In genomic region chr2:3904061-3904460, GRCh38 we compare ENCODE assay signal across 39 cellular contexts.
"Had no signal": no experiment of that assay in that cellular context is flagged by ENCODE, and none has a peak within 500 bp of the region (broad histone marks: within the 10 kb centered on the region; RNA-seq: fewer than 3 reads in every experiment).

No MANE protein-coding gene starts in this region.

- H3K4me1 Mint-ChIP-seq: activated naive CD4-positive, alpha-beta T cell treated with anti-CD3 and anti-CD28 coated beads, Interleukin-2, amount 10 ng/mL, durations not matched to agents 7 days and 5 days; activated naive CD4-positive, alpha-beta T cell treated with anti-CD3 and anti-CD28 coated beads, Interleukin-2, amount 50 U/mL, for 24 hours; activated naive CD8-positive, alpha-beta T cell treated with anti-CD3 and anti-CD28 coated beads for 36 hours; activated naive CD8-positive, alpha-beta T cell treated with anti-CD3 and anti-CD28 coated beads, Interleukin-2, amount 10 ng/mL, durations not matched to agents 7 days and 5 days; activated naive CD8-positive, alpha-beta T cell treated with anti-CD3 and anti-CD28 coated beads, Interleukin-2, amount 50 U/mL, for 24 hours; activated T-helper 17 cell treated with anti-CD3 and anti-CD28 coated beads, Interleukin-2, amount 50 U/mL, for 72 hours; central memory CD8-positive, alpha-beta T cell had no signal

- DNase-seq: activated effector memory CD4-positive, alpha-beta T cell treated with anti-CD3 and anti-CD28 coated beads, Interleukin-2, amount 50 U/mL, for 16 hours; activated effector memory CD4-positive, alpha-beta T cell treated with Interleukin-2 at 50 U/mL for 16 hours; activated gamma-delta T cell; activated gamma-delta T cell treated with Interleukin-2 at 50 U/mL for 16 hours; activated naive CD4-positive, alpha-beta T cell; activated naive CD4-positive, alpha-beta T cell treated with anti-CD3 and anti-CD28 coated beads for 36 hours; activated naive CD4-positive, alpha-beta T cell treated with anti-CD3 and anti-CD28 coated beads, Interleukin-2, amount 10 ng/mL, durations not matched to agents 7 days and 5 days; activated naive CD4-positive, alpha-beta T cell treated with anti-CD3 and anti-CD28 coated beads, Interleukin-2, amount 50 U/mL, for 16 hours; activated naive CD4-positive, alpha-beta T cell treated with Interleukin-2 at 50 U/mL for 16 hours; activated naive CD8-positive, alpha-beta T cell treated with anti-CD3 and anti-CD28 coated beads for 36 hours; activated naive CD8-positive, alpha-beta T cell treated with anti-CD3 and anti-CD28 coated beads, Interleukin-2, amount 10 ng/mL, durations not matched to agents 7 days and 5 days; activated naive CD8-positive, alpha-beta T cell treated with anti-CD3 and anti-CD28 coated beads, Interleukin-2, amount 50 U/mL, for 24 hours; activated T-cell treated with anti-CD3 and anti-CD28 coated beads, Interleukin-2, amount 50 U/mL, for 24 hours; activated T-cell treated with anti-CD3 and anti-CD28 coated beads, Interleukin-2, amount 50 U/mL, for 4 hours; activated T-cell treated with anti-CD3 and anti-CD28 coated beads, Interleukin-2, amount 50 U/mL, for 48 hours; activated T-cell treated with anti-CD3 and anti-CD28 coated beads, Interleukin-2, amount 50 U/mL, for 72 hours; adrenal gland; amniotic stem cell; amygdala; anterior cingulate cortex; aorta; body of pancreas; brain microvascular endothelial cell; caudate nucleus; central memory CD4-positive, alpha-beta T cell; cerebellar nuclear complex had no signal

- H3K4me3 Mint-ChIP-seq: activated naive CD4-positive, alpha-beta T cell treated with anti-CD3 and anti-CD28 coated beads for 36 hours; activated naive CD4-positive, alpha-beta T cell treated with anti-CD3 and anti-CD28 coated beads, Interleukin-2, amount 10 ng/mL, durations not matched to agents 7 days and 5 days; activated naive CD4-positive, alpha-beta T cell treated with anti-CD3 and anti-CD28 coated beads, Interleukin-2, amount 50 U/mL, for 24 hours; activated naive CD8-positive, alpha-beta T cell; activated naive CD8-positive, alpha-beta T cell treated with anti-CD3 and anti-CD28 coated beads for 36 hours; activated naive CD8-positive, alpha-beta T cell treated with anti-CD3 and anti-CD28 coated beads, Interleukin-2, amount 10 ng/mL, durations not matched to agents 7 days and 5 days; activated naive CD8-positive, alpha-beta T cell treated with anti-CD3 and anti-CD28 coated beads, Interleukin-2, amount 50 U/mL, for 24 hours; activated T-cell treated with anti-CD3 and anti-CD28 coated beads, Interleukin-2, amount 50 U/mL, for 24 hours; activated T-cell treated with anti-CD3 and anti-CD28 coated beads, Interleukin-2, amount 50 U/mL, for 4 hours; activated T-cell treated with anti-CD3 and anti-CD28 coated beads, Interleukin-2, amount 50 U/mL, for 72 hours; activated T-helper 1 cell treated with anti-CD3 and anti-CD28 coated beads, Interleukin-12 subunit alpha, Interleukin-12 subunit beta, Interleukin-2, Interleukin-4 antibody, amounts not matched to agents 30 ng/mL and 10 ng/mL and 1 ng/mL, durations not matched to agents 14 hours and 24 hours and 36 hours; activated T-helper 17 cell treated with anti-CD3 and anti-CD28 coated beads, Interleukin-2, amount 50 U/mL, for 72 hours; brain; central memory CD8-positive, alpha-beta T cell had no signal

- H3K9me3 Mint-ChIP-seq: activated T-cell treated with anti-CD3 and anti-CD28 coated beads, Interleukin-2, amount 50 U/mL, for 4 hours; central memory CD8-positive, alpha-beta T cell had no signal

- H3K27me3 ChIP-seq: adrenal gland, ascending aorta, body of pancreas, brain microvascular endothelial cell, breast epithelium, cardiac muscle cell had no signal

- H3K36me3 Mint-ChIP-seq: activated naive CD4-positive, alpha-beta T cell treated with anti-CD3 and anti-CD28 coated beads, Interleukin-2, amount 10 ng/mL, durations not matched to agents 7 days and 5 days; activated naive CD4-positive, alpha-beta T cell treated with anti-CD3 and anti-CD28 coated beads, Interleukin-2, amount 50 U/mL, for 24 hours; activated naive CD8-positive, alpha-beta T cell; activated naive CD8-positive, alpha-beta T cell treated with anti-CD3 and anti-CD28 coated beads for 36 hours; activated naive CD8-positive, alpha-beta T cell treated with anti-CD3 and anti-CD28 coated beads, Interleukin-2, amount 10 ng/mL, durations not matched to agents 7 days and 5 days; brain had no signal

- H3K9me3 ChIP-seq: adrenal gland, ascending aorta had no signal

- H3K27me3 Mint-ChIP-seq: activated naive CD4-positive, alpha-beta T cell treated with anti-CD3 and anti-CD28 coated beads, Interleukin-2, amount 10 ng/mL, durations not matched to agents 7 days and 5 days; activated naive CD8-positive, alpha-beta T cell treated with anti-CD3 and anti-CD28 coated beads, Interleukin-2, amount 10 ng/mL, durations not matched to agents 7 days and 5 days; central memory CD8-positive, alpha-beta T cell had no signal

- H3K4me3 ChIP-seq: adrenal gland, ascending aorta, body of pancreas, breast epithelium, cardiac muscle cell had no signal

- H3K27ac ChIP-seq: adrenal gland, ascending aorta, body of pancreas, brain microvascular endothelial cell, breast epithelium, cardiac muscle cell had no signal

- H3K36me3 ChIP-seq: adrenal gland, ascending aorta, brain microvascular endothelial cell, breast epithelium, cardiac muscle cell had no signal

- FAIRE-seq: astrocyte, bronchial epithelial cell had no signal

- H3K4me1 ChIP-seq: adrenal gland, ascending aorta, body of pancreas, breast epithelium had no signal

- ATAC-seq: activated naive CD4-positive, alpha-beta T cell treated with anti-CD3 and anti-CD28 coated beads, Interleukin-2, amount 50 U/mL, for 72 hours; activated naive CD8-positive, alpha-beta T cell treated with anti-CD3 and anti-CD28 coated beads, Interleukin-2, amount 50 U/mL, for 24 hours; activated T-cell treated with anti-CD3 and anti-CD28 coated beads, Interleukin-2, amount 50 U/mL, for 4 hours; activated T-cell treated with anti-CD3 and anti-CD28 coated beads, Interleukin-2, amount 50 U/mL, for 72 hours; activated T-helper 17 cell treated with anti-CD3 and anti-CD28 coated beads, Interleukin-2, amount 50 U/mL, for 72 hours; body of pancreas had no signal

- H3K27ac Mint-ChIP-seq: activated naive CD4-positive, alpha-beta T cell treated with anti-CD3 and anti-CD28 coated beads for 36 hours; activated naive CD4-positive, alpha-beta T cell treated with anti-CD3 and anti-CD28 coated beads, Interleukin-2, amount 10 ng/mL, durations not matched to agents 7 days and 5 days; activated naive CD4-positive, alpha-beta T cell treated with anti-CD3 and anti-CD28 coated beads, Interleukin-2, amount 50 U/mL, for 24 hours; activated naive CD4-positive, alpha-beta T cell treated with anti-CD3 and anti-CD28 coated beads, Interleukin-2, amount 50 U/mL, for 72 hours; activated naive CD8-positive, alpha-beta T cell; activated naive CD8-positive, alpha-beta T cell treated with anti-CD3 and anti-CD28 coated beads for 36 hours; activated naive CD8-positive, alpha-beta T cell treated with anti-CD3 and anti-CD28 coated beads, Interleukin-2, amount 10 ng/mL, durations not matched to agents 7 days and 5 days; activated naive CD8-positive, alpha-beta T cell treated with anti-CD3 and anti-CD28 coated beads, Interleukin-2, amount 50 U/mL, for 24 hours; activated T-cell treated with anti-CD3 and anti-CD28 coated beads, Interleukin-2, amount 50 U/mL, for 24 hours; activated T-cell treated with anti-CD3 and anti-CD28 coated beads, Interleukin-2, amount 50 U/mL, for 72 hours; activated T-helper 1 cell treated with anti-CD3 and anti-CD28 coated beads, Interleukin-12 subunit alpha, Interleukin-12 subunit beta, Interleukin-2, Interleukin-4 antibody, amounts not matched to agents 30 ng/mL and 10 ng/mL and 1 ng/mL, durations not matched to agents 14 hours and 24 hours and 36 hours; activated T-helper 17 cell treated with anti-CD3 and anti-CD28 coated beads, Interleukin-2, amount 50 U/mL, for 72 hours; activated T-helper 2 cell treated with anti-CD3 and anti-CD28 coated beads, Interferon-gamma antibody, Interleukin-2, Interleukin-4, amounts not matched to agents 10 μg/mL and 5 μg/mL and 100 μg/mL, durations not matched to agents 14 hours and 24 hours and 36 hours; brain had no signal
